In genomic region chr2:42363413-42363812, GRCh38 we compare ENCODE assay signal across 38 cellular contexts.
"Had no signal": no experiment of that assay in that cellular context is flagged by ENCODE, and none has a peak within 500 bp of the region (broad histone marks: within the 10 kb centered on the region; RNA-seq: fewer than 3 reads in every experiment).

No MANE protein-coding gene starts in this region.

- H3K9me3 ChIP-seq: adrenal gland, body of pancreas, breast epithelium had no signal

- DNase-seq: activated CD4-positive, alpha-beta memory T cell treated with anti-CD3 and anti-CD28 coated beads, Interleukin-2, amount 10 ng/mL, durations not matched to agents 7 days and 5 days; activated CD4-positive, alpha-beta T cell treated with anti-CD3 and anti-CD28 coated beads for 1 hour; activated CD4-positive, alpha-beta T cell treated with anti-CD3 and anti-CD28 coated beads for 36 hours; activated CD4-positive, alpha-beta T cell treated with anti-CD3 and anti-CD28 coated beads for 48 hours; activated CD4-positive, alpha-beta T cell treated with anti-CD3 and anti-CD28 coated beads, Interleukin-2, amount 10 ng/mL, durations not matched to agents 7 days and 5 days; activated CD4-positive, alpha-beta T cell treated with anti-CD3 and anti-CD28 coated beads, Interleukin-2, amount 50 U/mL, for 48 hours; activated CD4-positive, CD25-positive, alpha-beta regulatory T cell; activated CD8-positive, alpha-beta memory T cell treated with anti-CD3 and anti-CD28 coated beads for 24 hours; activated CD8-positive, alpha-beta memory T cell treated with anti-CD3 and anti-CD28 coated beads, Interleukin-2, amount 10 ng/mL, durations not matched to agents 7 days and 5 days; activated CD8-positive, alpha-beta memory T cell treated with anti-CD3 and anti-CD28 coated beads, Interleukin-2, amount 50 U/mL, for 48 hours; activated CD8-positive, alpha-beta T cell treated with anti-CD3 and anti-CD28 coated beads, Interleukin-2, amount 10 ng/mL, durations not matched to agents 7 days and 5 days; activated effector memory CD4-positive, alpha-beta T cell treated with anti-CD3 and anti-CD28 coated beads, Interleukin-2, amount 50 U/mL, for 16 hours; activated gamma-delta T cell treated with Interleukin-2 at 50 U/mL for 16 hours; activated naive CD4-positive, alpha-beta T cell; activated naive CD4-positive, alpha-beta T cell treated with anti-CD3 and anti-CD28 coated beads for 36 hours; activated naive CD4-positive, alpha-beta T cell treated with anti-CD3 and anti-CD28 coated beads, Interleukin-2, amount 50 U/mL, for 16 hours; activated naive CD8-positive, alpha-beta T cell treated with anti-CD3 and anti-CD28 coated beads for 36 hours; activated T-cell treated with anti-CD3 and anti-CD28 coated beads, Interleukin-2, amount 50 U/mL, for 24 hours; activated T-cell treated with anti-CD3 and anti-CD28 coated beads, Interleukin-2, amount 50 U/mL, for 72 hours; adrenal gland; amniotic stem cell; aorta; body of pancreas; brain microvascular endothelial cell; central memory CD4-positive, alpha-beta T cell; T-cell; T-helper 2 cell; T-helper 9 cell; WERI-Rb-1 had no signal

- H3K4me3 Mint-ChIP-seq: activated CD4-positive, alpha-beta memory T cell treated with anti-CD3 and anti-CD28 coated beads, Interleukin-2, amount 10 ng/mL, durations not matched to agents 7 days and 5 days; activated CD4-positive, alpha-beta T cell treated with anti-CD3 and anti-CD28 coated beads for 36 hours; activated CD4-positive, alpha-beta T cell treated with anti-CD3 and anti-CD28 coated beads, Interleukin-2, amount 10 ng/mL, durations not matched to agents 7 days and 5 days; activated CD8-positive, alpha-beta memory T cell treated with anti-CD3 and anti-CD28 coated beads, Interleukin-2, amount 10 ng/mL, durations not matched to agents 7 days and 5 days; activated CD8-positive, alpha-beta T cell treated with anti-CD3 and anti-CD28 coated beads, Interleukin-2, amount 10 ng/mL, durations not matched to agents 7 days and 5 days; activated naive CD4-positive, alpha-beta T cell treated with anti-CD3 and anti-CD28 coated beads for 36 hours; activated naive CD8-positive, alpha-beta T cell treated with anti-CD3 and anti-CD28 coated beads for 36 hours; activated T-cell treated with anti-CD3 and anti-CD28 coated beads, Interleukin-2, amount 50 U/mL, for 24 hours; activated T-cell treated with anti-CD3 and anti-CD28 coated beads, Interleukin-2, amount 50 U/mL, for 72 hours; activated T-helper 1 cell treated with anti-CD3 and anti-CD28 coated beads, Interleukin-12 subunit alpha, Interleukin-12 subunit beta, Interleukin-2, Interleukin-4 antibody, amounts not matched to agents 30 ng/mL and 10 ng/mL and 1 ng/mL, durations not matched to agents 14 hours and 24 hours and 36 hours; activated T-helper 17 cell treated with anti-CD3 and anti-CD28 coated beads, Interleukin-2, amount 50 U/mL, for 72 hours; T-cell; T-helper 1 cell treated with Interleukin-12 subunit alpha and Interleukin-12 subunit beta and Interleukin-4 antibody, amounts not matched to agents 30 μg/mL and 1 μg/mL, for 36 hours; T-helper 2 cell treated with Interferon-gamma antibody and Interleukin-4, amounts not matched to agents 5 μg/mL and 100 μg/mL, for 36 hours; WTC11 had no signal

- FAIRE-seq: astrocyte, TTC549 had no signal

- H3K4me3 ChIP-seq: adrenal gland, body of pancreas, breast epithelium had no signal

- H3K9me3 Mint-ChIP-seq: activated CD4-positive, alpha-beta memory T cell treated with anti-CD3 and anti-CD28 coated beads, Interleukin-2, amount 10 ng/mL, durations not matched to agents 7 days and 5 days; activated CD4-positive, alpha-beta T cell treated with anti-CD3 and anti-CD28 coated beads, Interleukin-2, amount 10 ng/mL, durations not matched to agents 7 days and 5 days; activated naive CD4-positive, alpha-beta T cell treated with anti-CD3 and anti-CD28 coated beads for 36 hours; activated naive CD8-positive, alpha-beta T cell treated with anti-CD3 and anti-CD28 coated beads for 36 hours; activated T-cell treated with anti-CD3 and anti-CD28 coated beads, Interleukin-2, amount 50 U/mL, for 24 hours; activated T-cell treated with anti-CD3 and anti-CD28 coated beads, Interleukin-2, amount 50 U/mL, for 72 hours; activated T-helper 1 cell treated with anti-CD3 and anti-CD28 coated beads, Interleukin-12 subunit alpha, Interleukin-12 subunit beta, Interleukin-2, Interleukin-4 antibody, amounts not matched to agents 30 ng/mL and 10 ng/mL and 1 ng/mL, durations not matched to agents 14 hours and 24 hours and 36 hours; activated T-helper 17 cell treated with anti-CD3 and anti-CD28 coated beads, Interleukin-2, amount 50 U/mL, for 72 hours; T-cell; T-helper 1 cell treated with Interleukin-12 subunit alpha and Interleukin-12 subunit beta and Interleukin-4 antibody, amounts not matched to agents 30 μg/mL and 1 μg/mL, for 36 hours; T-helper 2 cell treated with Interferon-gamma antibody and Interleukin-4, amounts not matched to agents 5 μg/mL and 100 μg/mL, for 36 hours; WTC11 had no signal

- H3K27ac Mint-ChIP-seq: activated CD4-positive, alpha-beta memory T cell treated with anti-CD3 and anti-CD28 coated beads, Interleukin-2, amount 10 ng/mL, durations not matched to agents 7 days and 5 days; activated CD4-positive, alpha-beta T cell treated with anti-CD3 and anti-CD28 coated beads for 36 hours; activated CD4-positive, alpha-beta T cell treated with anti-CD3 and anti-CD28 coated beads, Interleukin-2, amount 10 ng/mL, durations not matched to agents 7 days and 5 days; activated CD8-positive, alpha-beta memory T cell treated with anti-CD3 and anti-CD28 coated beads, Interleukin-2, amount 10 ng/mL, durations not matched to agents 7 days and 5 days; activated CD8-positive, alpha-beta T cell treated with anti-CD3 and anti-CD28 coated beads, Interleukin-2, amount 10 ng/mL, durations not matched to agents 7 days and 5 days; activated naive CD4-positive, alpha-beta T cell treated with anti-CD3 and anti-CD28 coated beads for 36 hours; activated naive CD8-positive, alpha-beta T cell treated with anti-CD3 and anti-CD28 coated beads for 36 hours; activated T-cell treated with anti-CD3 and anti-CD28 coated beads, Interleukin-2, amount 50 U/mL, for 24 hours; activated T-cell treated with anti-CD3 and anti-CD28 coated beads, Interleukin-2, amount 50 U/mL, for 72 hours; activated T-helper 1 cell treated with anti-CD3 and anti-CD28 coated beads, Interleukin-12 subunit alpha, Interleukin-12 subunit beta, Interleukin-2, Interleukin-4 antibody, amounts not matched to agents 30 ng/mL and 10 ng/mL and 1 ng/mL, durations not matched to agents 14 hours and 24 hours and 36 hours; activated T-helper 17 cell treated with anti-CD3 and anti-CD28 coated beads, Interleukin-2, amount 50 U/mL, for 72 hours; T-helper 1 cell treated with Interleukin-12 subunit alpha and Interleukin-12 subunit beta and Interleukin-4 antibody, amounts not matched to agents 30 μg/mL and 1 μg/mL, for 36 hours; T-helper 2 cell treated with Interferon-gamma antibody and Interleukin-4, amounts not matched to agents 5 μg/mL and 100 μg/mL, for 36 hours; WTC11 had no signal

- ATAC-seq: activated CD4-positive, alpha-beta T cell treated with anti-CD3 and anti-CD28 coated beads for 36 hours; activated CD4-positive, CD25-positive, alpha-beta regulatory T cell treated with anti-CD3 and anti-CD28 coated beads, Interleukin-2, amount 50 U/mL, for 24 hours; activated CD8-positive, alpha-beta memory T cell treated with anti-CD3 and anti-CD28 coated beads, Interleukin-2, amount 10 ng/mL, durations not matched to agents 7 days and 5 days; activated CD8-positive, alpha-beta T cell treated with anti-CD3 and anti-CD28 coated beads, Interleukin-2, amount 10 ng/mL, durations not matched to agents 7 days and 5 days; activated T-cell treated with anti-CD3 and anti-CD28 coated beads, Interleukin-2, amount 50 U/mL, for 72 hours; activated T-helper 17 cell treated with anti-CD3 and anti-CD28 coated beads, Interleukin-2, amount 50 U/mL, for 72 hours; body of pancreas; T-cell; WTC11 had no signal

- H3K27ac ChIP-seq: adrenal gland, body of pancreas, brain microvascular endothelial cell, breast epithelium, WERI-Rb-1 had no signal

- H3K36me3 Mint-ChIP-seq: activated naive CD8-positive, alpha-beta T cell treated with anti-CD3 and anti-CD28 coated beads for 36 hours; T-cell; WTC11 had no signal

- H3K27me3 Mint-ChIP-seq: activated CD4-positive, alpha-beta T cell treated with anti-CD3 and anti-CD28 coated beads for 36 hours; activated CD4-positive, alpha-beta T cell treated with anti-CD3 and anti-CD28 coated beads, Interleukin-2, amount 10 ng/mL, durations not matched to agents 7 days and 5 days; activated naive CD8-positive, alpha-beta T cell treated with anti-CD3 and anti-CD28 coated beads for 36 hours; activated T-cell treated with anti-CD3 and anti-CD28 coated beads, Interleukin-2, amount 50 U/mL, for 24 hours had no signal

- H3K36me3 ChIP-seq: adrenal gland, brain microvascular endothelial cell, breast epithelium, WERI-Rb-1 had no signal

- H3K27me3 ChIP-seq: adrenal gland, body of pancreas, brain microvascular endothelial cell, breast epithelium had no signal
